25 cellular contexts compared by ENCODE assay signal in genomic region chr18:55774505-55774904, GRCh38.
DNase-seq lines count a peak whose midpoint lies in the region; ATAC-seq, FAIRE-seq and TF ChIP-seq lines count a peak whose summit lies in the region.
"Had no signal": no experiment of that assay in that cellular context is flagged by ENCODE, and none has a peak within 500 bp of the region (broad histone marks: within the 10 kb centered on the region; RNA-seq: fewer than 3 reads in every experiment).

No MANE protein-coding gene starts in this region.

- no peak overlapping the region for H3K23ac ChIP-seq in trophoblast cell (ENCODE audit: low read length)

- TF ChIP-seq EP300 in HepG2 (IDR thresholded peaks at IDR 0.05; ENCODE audit: low read depth in 2 of 2, low read length in 2 of 2) = no peak
- TF ChIP-seq EP300 in HepG2 (CRISPR knock-in tag; IDR thresholded peaks at IDR 0.05; ENCODE audit: borderline replicate concordance) = no peak
- TF ChIP-seq EP300 in K562 (IDR thresholded peaks at IDR 0.05; ENCODE audit: low read length) = no peak

- peaks cover 16% of the 10 kb centered on the region for H3K79me1 ChIP-seq in trophoblast cell (ENCODE audit: low read length)

- H3K4me3 ChIP-seq in HepG2 (replicated peaks in 1 of 3; ENCODE audit: insufficient read depth in 1 of 3, low read depth in 2 of 3, low read length in 3 of 3) (no peak overlapping the region), right lobe of liver (no peak overlapping the region), K562 (no peak overlapping the region), trophoblast cell (ENCODE audit: low read depth, low read length) (no peak overlapping the region)
- H3K4me3 ChIP-seq: BLaER1 had no signal

- peak overlapping the region; percentile 51 for H2BK120ac ChIP-seq in trophoblast cell (ENCODE audit: insufficient read depth, low read length, poor library complexity)

- H2AFZ ChIP-seq in HepG2 (ENCODE audit: low read length) (no peak overlapping the region), K562 (ENCODE audit: low read depth, low read length) (no peak overlapping the region), trophoblast cell (ENCODE audit: insufficient read depth, low read length, poor library complexity) (no peak overlapping the region)

- H3K9me3 ChIP-seq in HepG2 (ENCODE audit: low read length) (peaks cover 10% of the 10 kb centered on the region), right lobe of liver (no peaks in the 10 kb centered on the region), K562 (replicated peaks; ENCODE audit: control insufficient read depth, insufficient read depth, low read depth, low read length) (no peaks in the 10 kb centered on the region), trophoblast cell (ENCODE audit: insufficient read depth, low read depth, low read length) (no peaks in the 10 kb centered on the region)
- H3K9me3 ChIP-seq: BE2C, BLaER1 had no signal

- FAIRE-seq in HepG2 (lab: Jason Lieb, UNC) (no peak), K562 (lab: Jason Lieb, UNC) (no peak)
- FAIRE-seq: A204.1, GM12891, GM19239 had no signal

- H3K18ac ChIP-seq in trophoblast cell (ENCODE audit: low read length) = peak overlapping the region; percentile 59

- H3K4me1 ChIP-seq in HepG2 (ENCODE audit: insufficient read depth, low read length) (no peaks in the 10 kb centered on the region), right lobe of liver (peaks cover 0 to 3% (median 0%) of the 10 kb centered on the region in 4 donors), K562 (replicated peaks in 1 of 2; ENCODE audit: control insufficient read depth in 2 of 2, insufficient read depth in 2 of 2, low read length in 2 of 2) (no peaks in the 10 kb centered on the region; a peak in 1 of 5 replicates), trophoblast cell (ENCODE audit: control insufficient read depth in 1 of 2, insufficient read depth in 2 of 2, low read length in 2 of 2) (peaks cover 0 to 4% of the 10 kb centered on the region in 2 experiments)

- no peak overlapping the region for H4K12ac ChIP-seq in trophoblast cell (ENCODE audit: low read depth, low read length)

- intact Hi-C loops in HepG2 (cut with micrococcal nuclease; ENCODE audit: unreplicated experiment) = no loop called here
- intact Hi-C loops in right lobe of liver (cut with DNase I) = no loop called here
- intact Hi-C loops in K562 (cut with micrococcal nuclease) = no loop called here

- H4K8ac ChIP-seq in trophoblast cell (ENCODE audit: low read depth, low read length) = peak overlapping the region; percentile 38

- CTCF ChIA-PET in HepG2 (lab: Yijun Ruan, JAX; ENCODE audit: low intra/inter-chr PET ratio, low total read pairs) = no interaction called here
- CTCF ChIA-PET in K562 (lab: Yijun Ruan, JAX; ENCODE audit: low intra/inter-chr PET ratio) = no interaction called here

- H2BK12ac ChIP-seq in trophoblast cell (ENCODE audit: low read length) = peak overlapping the region; percentile 91

- in situ Hi-C loops in HepG2 (cut with HindIII; ENCODE audit: extremely low pct_ligation_motif_present, low pct_unique_long_range_greater_than_20kb) = no loop called here
- in situ Hi-C loops in K562 (cut with MboI) = loop anchor here (10.0 kb wide), 1 partner anchor 360 kb away; no protein-coding TSS in a partner anchor

- no TSS peak for BruUV-seq in HepG2 (replicated peaks; lab: Mats Ljungman, UMichigan)
- no TSS peak for BruUV-seq in K562 (replicated peaks; lab: Mats Ljungman, UMichigan)

- 7% methylated on average over 5 of the region's 5 CpGs for WGBS in HepG2 (ENCODE audit: low lambda C conversion rate)
- WGBS in right lobe of liver (ENCODE audit: insufficient coverage, low coverage, low lambda C conversion rate, missing lambda C conversion rate) = 57% methylated on average over 5 of the region's 5 CpGs
- WGBS in K562 (ENCODE audit: insufficient coverage, low coverage, missing lambda C conversion rate) = 11% methylated on average over 5 of the region's 5 CpGs
- WGBS in trophoblast cell (ENCODE audit: extremely low coverage, insufficient coverage, insufficient read length) = no CpG with 5 or more reads among the region's 5 CpGs

- H3K27me3 ChIP-seq in HepG2 (ENCODE audit: control insufficient read depth in 1 of 2, insufficient read depth in 2 of 2, low read length in 2 of 2) = no peaks in the 10 kb centered on the region
- H3K27me3 ChIP-seq in right lobe of liver = peaks cover 0 to 7% of the 10 kb centered on the region in 2 donors
- no peaks in the 10 kb centered on the region for H3K27me3 ChIP-seq in K562 (ENCODE audit: control insufficient read depth in 2 of 2, insufficient read depth in 2 of 2, low read length in 2 of 2)
- H3K27me3 ChIP-seq in trophoblast cell (ENCODE audit: insufficient read depth, low read length) = no peaks in the 10 kb centered on the region
- H3K27me3 ChIP-seq: BE2C had no signal

- TF ChIP-seq RAD21 in HepG2 (CRISPR knock-in tag; IDR thresholded peaks at IDR 0.05) (no peak), K562 (CRISPR knock-in tag; conservative IDR thresholded peaks at IDR 0.05 in 1 of 2, IDR thresholded peaks at IDR 0.05 in 1 of 2) (no peak)

- H3K4ac ChIP-seq in trophoblast cell (ENCODE audit: low read depth, low read length) = no peak overlapping the region

- H4K91ac ChIP-seq in trophoblast cell (ENCODE audit: low read depth, low read length) = peak overlapping the region; percentile 83

- POLR2A ChIA-PET in HepG2 (lab: Yijun Ruan, JAX) (no interaction called here), K562 (lab: Yijun Ruan, JAX) (no interaction called here)

- H2AK5ac ChIP-seq in trophoblast cell (ENCODE audit: low read length) = peak overlapping the region; percentile 96

- H3K4me2 ChIP-seq in HepG2 (ENCODE audit: low read depth, low read length) (no peak overlapping the region), K562 (ENCODE audit: insufficient read depth, low read length) (no peak overlapping the region), trophoblast cell (ENCODE audit: low read length) (no peak overlapping the region)
- H3K4me2 ChIP-seq: BLaER1 had no signal

- H2BK5ac ChIP-seq in trophoblast cell (ENCODE audit: low read depth, low read length, poor library complexity) = peak overlapping the region; percentile 63

- TF ChIP-seq POLR2A in HepG2 (IDR thresholded peaks at IDR 0.05; ENCODE audit: insufficient read depth in 1 of 2, low read depth in 2 of 2, low read length in 2 of 2) (no peak), right lobe of liver (IDR thresholded peaks at IDR 0.05) (no peak), K562 (conservative IDR thresholded peaks at IDR 0.05) (no peak)

- no peak for DNase-seq in HepG2 (ENCODE audit: low spot score)
- no peak for DNase-seq in right lobe of liver
- DNase-seq in K562 (ENCODE audit: extremely low read depth in 1 of 4, low spot score in 3 of 4) = no peak
- DNase-seq in trophoblast cell = no peak
- DNase-seq in anterior cingulate cortex (lab: John Stamatoyannopoulos, UW) = no peak
- no peak for DNase-seq in iPS-NIHi7 (ENCODE audit: extremely low spot score)
- DNase-seq: 8988T; ACHN; BE2C; C1 segment of cervical spinal cord; CD4-positive, alpha-beta memory T cell; CD4-positive, CD25-positive, alpha-beta regulatory T cell; CD8-positive, alpha-beta memory T cell; COR-L47; DMS 273 treated with DMSO at 0.1 percent for 48 hours; DMS153; DMS53; DMS79; DND-41; EL; GF-D8 had no signal

- no peaks in the 10 kb centered on the region for H3K36me3 ChIP-seq in HepG2 (replicated peaks in 1 of 2; ENCODE audit: control insufficient read depth in 1 of 2, insufficient read depth in 2 of 2, low read length in 2 of 2)
- H3K36me3 ChIP-seq in right lobe of liver = no peaks in the 10 kb centered on the region
- no peaks in the 10 kb centered on the region for H3K36me3 ChIP-seq in K562 (ENCODE audit: control insufficient read depth, insufficient read depth, low read length)
- no peaks in the 10 kb centered on the region for H3K36me3 ChIP-seq in trophoblast cell (ENCODE audit: control insufficient read depth in 1 of 2, insufficient read depth in 2 of 2, low read length in 2 of 2)
- H3K36me3 ChIP-seq: BE2C, BLaER1 had no signal

- H3K27ac ChIP-seq in HepG2 (ENCODE audit: extremely low read length, insufficient read depth, low read length) (no peak overlapping the region), right lobe of liver (no peak overlapping the region), K562 (ENCODE audit: extremely low read depth, low read depth, low read length) (no peak overlapping the region), trophoblast cell (ENCODE audit: low read depth, low read length) (no peak overlapping the region)
- H3K27ac ChIP-seq: BLaER1 had no signal

- peak overlapping the region; percentile 66 for H3K14ac ChIP-seq in trophoblast cell (ENCODE audit: low read length)

- no peaks in the 10 kb centered on the region for H4K20me1 ChIP-seq in HepG2 (ENCODE audit: insufficient read depth, low read length)
- H4K20me1 ChIP-seq in K562 (replicated peaks; ENCODE audit: control insufficient read depth, insufficient read depth, low read length) = no peaks in the 10 kb centered on the region

- TF ChIP-seq CTCF in HepG2 (CRISPR knock-in tag; IDR thresholded peaks at IDR 0.05) (no peak), right lobe of liver (IDR thresholded peaks at IDR 0.05) (no peak), K562 (IDR thresholded peaks at IDR 0.05 in 2 of 3, conservative IDR thresholded peaks at IDR 0.05 in 1 of 3; ENCODE audit: insufficient read depth in 2 of 3, low read depth in 1 of 3, low read length in 3 of 3) (no peak)

- H3K79me2 ChIP-seq in HepG2 (ENCODE audit: insufficient read depth, low read length) (no peaks in the 10 kb centered on the region), K562 (ENCODE audit: control insufficient read depth, insufficient read depth, low read length) (no peaks in the 10 kb centered on the region), trophoblast cell (ENCODE audit: control insufficient read depth, insufficient read depth, low read length, poor library complexity) (no peaks in the 10 kb centered on the region)

- H3K9ac ChIP-seq in HepG2 (ENCODE audit: insufficient read depth, low read depth, low read length) = no peak overlapping the region
- no peak overlapping the region for H3K9ac ChIP-seq in K562 (ENCODE audit: insufficient read depth in 1 of 2, low read depth in 2 of 2, low read length in 2 of 2)
- H3K9ac ChIP-seq in trophoblast cell (ENCODE audit: low read length) = no peak overlapping the region
- H3K9ac ChIP-seq: BLaER1 had no signal

- ATAC-seq in HepG2 (no peak), right lobe of liver (no peak), K562 (no peak)

- no peaks in the 10 kb centered on the region for H3K9me1 ChIP-seq in K562 (ENCODE audit: control insufficient read depth, insufficient read depth, low read length)

TF ChIP-seq in HepG2, 621 proteins besides CTCF, POLR2A, EP300 and RAD21 (continues in another document):
- TF ChIP-seq ZNF24 (IDR thresholded peaks at IDR 0.05) (no peak), ZNF83 (CRISPR knock-in tag; IDR thresholded peaks at IDR 0.05; ENCODE audit: borderline replicate concordance) (no peak), HCFC1 (IDR thresholded peaks at IDR 0.05; ENCODE audit: low read depth, low read length) (no peak)

TF ChIP-seq in K562, 482 proteins besides CTCF, POLR2A, EP300 and RAD21:
- TF ChIP-seq ATF7 (IDR thresholded peaks at IDR 0.05) (0 out of 2 replicates have a peak, but pooled peaks have one; percentile 11), SAFB (IDR thresholded peaks at IDR 0.05; ENCODE audit: borderline replicate concordance, low read depth, low read length) (no peak)
